Comparison of ENCODE assay signal across 9 cellular contexts in the genomic region with DNA sequence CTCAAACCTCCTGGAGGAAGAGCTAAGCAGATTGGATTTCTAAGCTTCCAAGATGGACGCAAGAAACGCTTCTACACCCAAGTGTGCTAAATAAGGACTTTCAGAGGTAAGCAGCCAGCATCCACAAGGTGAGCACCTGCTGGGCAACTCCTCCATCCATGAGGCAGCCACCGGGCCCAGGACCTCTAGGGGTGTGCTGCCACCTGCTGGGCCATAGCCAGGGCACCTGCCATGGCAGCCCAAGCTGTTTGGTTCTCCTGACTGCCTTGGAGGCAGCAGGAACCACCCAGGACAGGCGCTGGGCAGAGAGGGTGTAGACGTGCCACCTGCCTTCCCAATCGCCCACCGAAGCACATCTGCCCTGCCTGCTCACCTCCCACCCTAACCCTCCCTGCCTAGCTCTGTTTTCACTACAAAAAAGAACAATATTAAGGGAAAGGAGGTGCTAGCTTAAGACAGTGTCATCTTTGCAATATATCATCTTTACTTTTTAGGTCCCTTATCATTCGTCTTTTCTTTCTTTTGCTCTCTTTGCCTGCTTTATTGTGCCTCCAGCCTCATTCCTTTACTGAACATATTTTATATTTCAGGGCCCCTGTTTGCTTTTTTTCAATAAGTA. TPM values are rescaled to one million over a fixed set of nuclear protein-coding genes. Genes with fewer than 3 reads are reported as not detected.
DNase-seq lines count a peak whose midpoint lies in the region; ATAC-seq and TF ChIP-seq lines count a peak whose summit lies in the region.
"Had no signal": no experiment of that assay in that cellular context is flagged by ENCODE, and none has a peak within 500 bp of the region (broad histone marks: within the 10 kb centered on the region; RNA-seq: fewer than 3 reads in every experiment).

No MANE protein-coding gene starts in this region.

- TF ChIP-seq CTCF in HCT116 (IDR thresholded peaks at IDR 0.05 in 2 of 3, conservative IDR thresholded peaks at IDR 0.05 in 1 of 3; ENCODE audit: borderline replicate concordance in 1 of 3, insufficient read depth in 1 of 3, low read depth in 2 of 3, low read length in 2 of 3) (peak; percentile 88 to 95 (median 92)), dorsolateral prefrontal cortex (IDR thresholded peaks at IDR 0.05 in 54 of 56, conservative IDR thresholded peaks at IDR 0.05 in 2 of 56; ENCODE audit: low read depth in 1 of 56, partially characterized antibody in 56 of 56) (peak in 47 of 56 donors; percentile 13 to 62 (median 34)), neural cell (IDR thresholded peaks at IDR 0.05; ENCODE audit: poor library complexity, severe bottlenecking) (peak; percentile 61), transverse colon (IDR thresholded peaks at IDR 0.05) (peak; percentile 55 to 87 (median 76))

- DNase-seq in Daoy (ENCODE audit: low read depth) (peak; percentile 73), HCT116 (ENCODE audit: low read depth, low spot score) (peak; percentile 68), NCI-H2171 (lab: John Stamatoyannopoulos, UW) (peak; percentile 80), dorsolateral prefrontal cortex (peak in 2 of 10 donors; percentile 54 to 55), transverse colon (peak; percentile 86), AG20443 (ENCODE audit: low spot score) (no peak)
- DNase-seq in activated CD4-positive, alpha-beta T cell treated with anti-CD3 and anti-CD28 coated beads for 36 hours, result peak; percentile 90

- in situ Hi-C loops in transverse colon (cut with MboI; ENCODE audit: low pct_ligation_motif_present in 1 of 4, low pct_unique_long_range_greater_than_20kb in 1 of 4, low sequenced_read_pairs in 3 of 4), result no loop called here

- H4K20me1 ChIP-seq in HCT116 (ENCODE audit: insufficient read depth) (peaks cover 8% of the 10 kb centered on the region; the same call in 1 of the 2 replicates), neural cell (ENCODE audit: insufficient read depth) (no peaks in the 10 kb centered on the region)

- H3K9me3 ChIP-seq in HCT116 (ENCODE audit: control insufficient read depth in 1 of 2, insufficient read depth in 1 of 2, low read depth in 1 of 2, low read length in 2 of 2), result no peaks in the 10 kb centered on the region
- no peaks in the 10 kb centered on the region for H3K9me3 ChIP-seq in neural cell (ENCODE audit: low read length)
- no peaks in the 10 kb centered on the region for H3K9me3 ChIP-seq in transverse colon

- TF ChIP-seq EP300 in neural cell (conservative IDR thresholded peaks at IDR 0.05; ENCODE audit: poor library complexity, severe bottlenecking), result no peak
- TF ChIP-seq EP300 in transverse colon (IDR thresholded peaks at IDR 0.05; ENCODE audit: low read depth), result no peak

- RAD21 ChIA-PET in HCT116 (lab: Charles Lee; ENCODE audit: low non-redundant PET in 1 of 2, low total read pairs in 2 of 2, uncharacterized antibody in 2 of 2, unreplicated experiment in 2 of 2), result interaction anchor here in 1 of 2 experiments (0.6 to 1.2 kb wide), 3 partner anchors 36 to 263 kb away, joined by 3 to 4 read pairs (median 4); partner anchors contain the start of gene VPS18

- intact Hi-C loops in HCT116 (cut with micrococcal nuclease), result loop anchor here (1.0 to 10.0 kb wide), 6 partner anchors 36 to 264 kb away; partner anchors contain the start of gene KNL1
- intact Hi-C loops in activated CD4-positive, alpha-beta T cell treated with anti-CD3 and anti-CD28 coated beads for 36 hours (cut with DNase I, micrococcal nuclease), result loop anchor here (1.0 to 10.0 kb wide), 7 partner anchors 14 to 264 kb away; partner anchors contain the start of genes C15orf62 (in 1 of the 2) and KNL1 (in 1 of the 2)
- intact Hi-C loops in dorsolateral prefrontal cortex (cut with DNase I), result no loop called here
- intact Hi-C loops in transverse colon (cut with DNase I; ENCODE audit: low total_unique reads), result no loop called here

- no peak overlapping the region for H3K4me3 Mint-ChIP-seq in activated CD4-positive, alpha-beta T cell treated with anti-CD3 and anti-CD28 coated beads for 36 hours

- peaks cover 6 to 13% of the 10 kb centered on the region in 2 experiments; a peak in 3 of 4 replicates for H3K36me3 ChIP-seq in HCT116 (ENCODE audit: control insufficient read depth in 1 of 2, insufficient read depth in 2 of 2, low read length in 2 of 2)
- H3K36me3 ChIP-seq in neural cell (ENCODE audit: insufficient read depth, low read length), result no peaks in the 10 kb centered on the region
- peaks cover 0 to 16% (median 2%) of the 10 kb centered on the region in 4 donors for H3K36me3 ChIP-seq in transverse colon

- CTCF ChIA-PET in HCT116 (lab: Charles Lee), result interaction anchor here (0.8 to 1.7 kb wide), 21 partner anchors 10 to 263 kb away, joined by 3 to 12 read pairs (median 4); partner anchors contain the start of genes CCDC32, GCHFR, RPUSD2 and SPINT1
- CTCF ChIA-PET in activated CD4-positive, alpha-beta T cell treated with anti-CD3 and anti-CD28 coated beads for 36 hours (lab: Charles Lee), result interaction anchor here (0.5 to 5.2 kb wide), 42 partner anchors 10 to 992 kb away, joined by 3 to 45 read pairs (median 4); partner anchors contain the start of genes C15orf62, GCHFR, MAPKBP1 and RPUSD2

- no peak for TF ChIP-seq POLR2A in HCT116 (IDR thresholded peaks at IDR 0.05; ENCODE audit: borderline replicate concordance, extremely low read depth, insufficient read depth, insufficient read length)
- no peak for TF ChIP-seq POLR2A in transverse colon (IDR thresholded peaks at IDR 0.05)

- H3K9me3 Mint-ChIP-seq in activated CD4-positive, alpha-beta T cell treated with anti-CD3 and anti-CD28 coated beads for 36 hours (ENCODE audit: low read depth), result no peaks in the 10 kb centered on the region

- H3K9me2 ChIP-seq in HCT116 (ENCODE audit: insufficient read depth), result no peaks in the 10 kb centered on the region
- no peaks in the 10 kb centered on the region for H3K9me2 ChIP-seq in neural cell (ENCODE audit: insufficient read depth, low read length)

- H3K27me3 ChIP-seq in HCT116 (ENCODE audit: insufficient read depth, low read length), result no peaks in the 10 kb centered on the region
- no peaks in the 10 kb centered on the region for H3K27me3 ChIP-seq in dorsolateral prefrontal cortex
- H3K27me3 ChIP-seq in neural cell (ENCODE audit: insufficient read depth, low read depth, low read length), result no peaks in the 10 kb centered on the region
- H3K27me3 ChIP-seq in transverse colon, result no peaks in the 10 kb centered on the region

- no peak overlapping the region for H2AFZ ChIP-seq in HCT116 (ENCODE audit: low read depth, low read length, poor library complexity, severe bottlenecking)
- H2AFZ ChIP-seq in neural cell (ENCODE audit: low read depth, low read length), result no peak overlapping the region

- no peak overlapping the region for H3K27ac ChIP-seq in HCT116 (ENCODE audit: low read depth, low read length)
- no peak overlapping the region for H3K27ac ChIP-seq in dorsolateral prefrontal cortex
- H3K27ac ChIP-seq in neural cell (ENCODE audit: low read length), result no peak overlapping the region
- no peak overlapping the region for H3K27ac ChIP-seq in transverse colon
- H3K27ac ChIP-seq: SK-N-MC had no signal

- H3K79me2 ChIP-seq in HCT116 (ENCODE audit: insufficient read depth, low read length) (peaks cover 13% of the 10 kb centered on the region; the same call in 1 of the 2 replicates), neural cell (replicated peaks; ENCODE audit: insufficient read depth, low read length) (no peaks in the 10 kb centered on the region)

- H3K4me3 ChIP-seq in HCT116 (replicated peaks in 1 of 2; ENCODE audit: low read depth in 1 of 2, low read length in 2 of 2) (no peak overlapping the region), dorsolateral prefrontal cortex (no peak overlapping the region), neural cell (ENCODE audit: low read length) (no peak overlapping the region), transverse colon (no peak overlapping the region)
- H3K4me3 ChIP-seq: SK-N-MC had no signal

- BruUV-seq in HCT116 (replicated peaks; lab: Mats Ljungman, UMichigan), result no TSS peak

- H3K4me1 ChIP-seq in HCT116 (ENCODE audit: control insufficient read depth in 1 of 2, insufficient read depth in 2 of 2, low read length in 2 of 2), result peaks cover 31 to 46% of the 10 kb centered on the region in 2 experiments
- peaks cover 4 to 33% (median 19%) of the 10 kb centered on the region in 4 donors for H3K4me1 ChIP-seq in transverse colon

- no peak overlapping the region for H3K27ac Mint-ChIP-seq in activated CD4-positive, alpha-beta T cell treated with anti-CD3 and anti-CD28 coated beads for 36 hours

- H3F3A ChIP-seq in neural cell (ENCODE audit: insufficient read depth, low read length, poor library complexity, severe bottlenecking), result no peaks in the 10 kb centered on the region

- H3K9ac ChIP-seq in HCT116 (ENCODE audit: low read length) (no peak overlapping the region), neural cell (ENCODE audit: low read length) (no peak overlapping the region)

- TF ChIP-seq RAD21 in HCT116 (IDR thresholded peaks at IDR 0.05; ENCODE audit: low read depth) (peak; percentile 95), neural cell (conservative IDR thresholded peaks at IDR 0.05) (peak; percentile 60)

- peak; percentile 79 for ATAC-seq in HCT116
- ATAC-seq in activated CD4-positive, alpha-beta T cell treated with anti-CD3 and anti-CD28 coated beads for 36 hours, result peak; percentile 89

- POLR2A ChIA-PET in HCT116 (lab: Charles Lee), result interaction anchor here (0.6 to 1.0 kb wide), 4 partner anchors 88 to 193 kb away, joined by 3 read pairs; partner anchors contain the start of genes RAD51 and VPS18
- POLR2A ChIA-PET in activated CD4-positive, alpha-beta T cell treated with anti-CD3 and anti-CD28 coated beads for 36 hours (lab: Charles Lee), result interaction anchor here (0.5 to 1.1 kb wide), 4 partner anchors 13 to 145 kb away, joined by 3 to 5 read pairs (median 4); partner anchors contain the start of gene C15orf62

- peaks cover 13% of the 10 kb centered on the region for H3K36me3 Mint-ChIP-seq in activated CD4-positive, alpha-beta T cell treated with anti-CD3 and anti-CD28 coated beads for 36 hours (ENCODE audit: low read depth)

- WGBS in transverse colon (ENCODE audit: low coverage in 1 of 2), 2 donors, result 43 to 75% methylated on average over 1 to 8 of the region's 8 CpGs

- H3K4me2 ChIP-seq in HCT116 (ENCODE audit: low read length) (no peak overlapping the region), neural cell (ENCODE audit: low read length) (no peak overlapping the region)

- H3K4me1 Mint-ChIP-seq in activated CD4-positive, alpha-beta T cell treated with anti-CD3 and anti-CD28 coated beads for 36 hours, result peaks cover 15% of the 10 kb centered on the region

- no peaks in the 10 kb centered on the region for H3K27me3 Mint-ChIP-seq in activated CD4-positive, alpha-beta T cell treated with anti-CD3 and anti-CD28 coated beads for 36 hours

RNA-seq across cellular contexts. Expression of gene C15orf62, which starts 12.9 kb away (rescaled TPM):
- 0.40 TPM in 1 of 2 replicates, not detected in the other for total RNA-seq in Daoy (2014; rRNA removed; shearing (Covaris generic))
- total RNA-seq in HCT116 (2021; ENCODE audit: unreplicated experiment), result 0.10 TPM
- polyA plus RNA-seq in HCT116 (2012), result 0.69 and 0.74 TPM in 2 replicates
- under 1 TPM; 0.58 to 0.80 TPM for total RNA-seq in activated CD4-positive, alpha-beta T cell treated with anti-CD3 and anti-CD28 coated beads for 36 hours
- 1 to 10 TPM in 53 of 120 experiments, under 1 TPM in 65, not detected in 2; 0.17 to 3.6 (median 0.96) TPM for total RNA-seq in dorsolateral prefrontal cortex
- not detected in 2 replicates for polyA plus RNA-seq in neural cell
- polyA minus RNA-seq in neural cell, result not detected in 2 replicates
- under 1 TPM in 2 of 4 donors, not detected in 2; 0.14 to 0.32 TPM for total RNA-seq in transverse colon

RNA-seq across cellular contexts. Expression of gene GCHFR, which starts 18.9 kb away (rescaled TPM):
- total RNA-seq in Daoy (2014; rRNA removed; shearing (Covaris generic)), result 9.9 and 30.6 TPM in 2 replicates
- 1.5 TPM for total RNA-seq in HCT116 (2021; ENCODE audit: unreplicated experiment)
- polyA plus RNA-seq in HCT116 (2012), result 0.95 and 1.5 TPM in 2 replicates
- 10 to 100 TPM; 32.8 to 41.1 TPM for total RNA-seq in activated CD4-positive, alpha-beta T cell treated with anti-CD3 and anti-CD28 coated beads for 36 hours
- total RNA-seq in dorsolateral prefrontal cortex, result 10 to 100 TPM in 62 of 120 experiments, 1 to 10 TPM in 58; 3.6 to 26.3 (median 10.6) TPM
- polyA plus RNA-seq in neural cell, result 7.2 and 17.3 TPM in 2 replicates
- polyA minus RNA-seq in neural cell, result 1.7 and 2.0 TPM in 2 replicates
- total RNA-seq in transverse colon, result 10 to 100 TPM; 22.5 to 58.5 (median 46.5) TPM

RNA-seq across cellular contexts. Expression of gene ZFYVE19, which starts 24.2 kb away (rescaled TPM):
- 25.2 and 25.4 TPM in 2 replicates for total RNA-seq in Daoy (2014; rRNA removed; shearing (Covaris generic))
- total RNA-seq in HCT116 (2021; ENCODE audit: unreplicated experiment), result 29.1 TPM
- polyA plus RNA-seq in HCT116 (2012), result 36.0 and 37.7 TPM in 2 replicates
- total RNA-seq in activated CD4-positive, alpha-beta T cell treated with anti-CD3 and anti-CD28 coated beads for 36 hours, result 10 to 100 TPM; 27.5 to 33.7 TPM
- 10 to 100 TPM; 17.6 to 48.7 (median 30.8) TPM for total RNA-seq in dorsolateral prefrontal cortex
- polyA plus RNA-seq in neural cell, result 48.2 and 63.7 TPM in 2 replicates
- polyA minus RNA-seq in neural cell, result 19.0 and 25.3 TPM in 2 replicates
- total RNA-seq in transverse colon, result 10 to 100 TPM; 61.2 to 91.6 (median 69.9) TPM

RNA-seq across cellular contexts. Expression of gene DNAJC17, which starts 24.6 kb away (rescaled TPM):
- 30.2 and 34.9 TPM in 2 replicates for total RNA-seq in Daoy (2014; rRNA removed; shearing (Covaris generic))
- total RNA-seq in HCT116 (2021; ENCODE audit: unreplicated experiment), result 36.1 TPM
- polyA plus RNA-seq in HCT116 (2012), result 37.1 and 40.5 TPM in 2 replicates
- 10 to 100 TPM; 41.5 to 43.6 TPM for total RNA-seq in activated CD4-positive, alpha-beta T cell treated with anti-CD3 and anti-CD28 coated beads for 36 hours
- 10 to 100 TPM; 17.9 to 54.4 (median 34.3) TPM for total RNA-seq in dorsolateral prefrontal cortex
- polyA plus RNA-seq in neural cell, result 68.5 and 79.6 TPM in 2 replicates
- 23.6 and 37.9 TPM in 2 replicates for polyA minus RNA-seq in neural cell
- 10 to 100 TPM in 3 of 4 donors, 1 to 10 TPM in 1; 6.0 to 56.9 (median 22.3) TPM for total RNA-seq in transverse colon

RNA-seq across cellular contexts. Expression of gene RMDN3, which starts 27.7 kb away (rescaled TPM):
- total RNA-seq in Daoy (2014; rRNA removed; shearing (Covaris generic)), result 17.1 and 20.6 TPM in 2 replicates
- 21.5 TPM for total RNA-seq in HCT116 (2021; ENCODE audit: unreplicated experiment)
- polyA plus RNA-seq in HCT116 (2012), result 14.1 and 16.4 TPM in 2 replicates
- total RNA-seq in activated CD4-positive, alpha-beta T cell treated with anti-CD3 and anti-CD28 coated beads for 36 hours, result 10 to 100 TPM; 12.3 to 18.8 TPM
- total RNA-seq in dorsolateral prefrontal cortex, result 10 to 100 TPM; 51.4 to 80.5 (median 65.4) TPM
- polyA plus RNA-seq in neural cell, result 24.7 and 25.3 TPM in 2 replicates
- polyA minus RNA-seq in neural cell, result 22.5 and 27.0 TPM in 2 replicates
- total RNA-seq in transverse colon, result 100 to 1,000 TPM in 1 of 4 donors, 10 to 100 TPM in 3; 16.5 to 131 (median 32.7) TPM

Comparison
In these comparisons a context has a peak if more than half of its experiments do, and no peak if none do; other contexts are left out.
1. CTCF ChIP-seq: peak in every context shown above with its lines; median percentile 92 in HCT116; 76 in transverse colon; 61 in neural cell; 34 in dorsolateral prefrontal cortex.
2. intact Hi-C loops: an anchor here in HCT116 (1.0 to 10.0 kb wide) and activated CD4-positive, alpha-beta T cell treated with anti-CD3 and anti-CD28 coated beads for 36 hours (1.0 to 10.0 kb wide); none called in dorsolateral prefrontal cortex and transverse colon.